25 cellular contexts compared by ENCODE assay signal in genomic region chrY:17067306-17067705, GRCh38.
"Had no signal": no experiment of that assay in that cellular context is flagged by ENCODE, and none has a peak within 500 bp of the region (broad histone marks: within the 10 kb centered on the region; RNA-seq: fewer than 3 reads in every experiment).

No MANE protein-coding gene starts in this region.

- H3K9me3 ChIP-seq: adrenal gland, gastroesophageal sphincter, heart right ventricle, mucosa of descending colon, sigmoid colon, thoracic aorta had no signal

- H3K4me3 ChIP-seq: adrenal gland, gastroesophageal sphincter, heart right ventricle, mucosa of descending colon, sigmoid colon, thoracic aorta had no signal

- ATAC-seq: activated CD4-positive, alpha-beta T cell treated with anti-CD3 and anti-CD28 coated beads for 36 hours; activated T-cell treated with anti-CD3 and anti-CD28 coated beads, Interleukin-2, amount 50 U/mL, for 4 hours; esophagus mucosa; gastroesophageal sphincter; heart right ventricle; left colon; mucosa of descending colon had no signal

- H3K27me3 ChIP-seq: adrenal gland, gastroesophageal sphincter, heart right ventricle, sigmoid colon had no signal

- H3K27ac ChIP-seq: gastroesophageal sphincter, heart right ventricle, parathyroid adenoma, sigmoid colon, thoracic aorta had no signal

- H3K36me3 ChIP-seq: adrenal gland, gastroesophageal sphincter, heart right ventricle, sigmoid colon, thoracic aorta had no signal

- H3K4me1 ChIP-seq: adrenal gland, gastroesophageal sphincter, heart right ventricle, parathyroid adenoma, sigmoid colon had no signal

- DNase-seq: activated B cell treated with CpG ODN at 0.5 μM for 24 hours; activated CD4-positive, alpha-beta T cell treated with anti-CD3 and anti-CD28 coated beads for 36 hours; activated CD4-positive, alpha-beta T cell treated with anti-CD3 and anti-CD28 coated beads, Interleukin-2, amount 50 U/mL, for 4 hours; activated CD8-positive, alpha-beta memory T cell treated with anti-CD3 and anti-CD28 coated beads for 24 hours; activated CD8-positive, alpha-beta memory T cell treated with anti-CD3 and anti-CD28 coated beads, Interleukin-2, amount 50 U/mL, for 4 hours; activated naive CD4-positive, alpha-beta T cell; activated T-cell treated with anti-CD3 and anti-CD28 coated beads, Interleukin-2, amount 50 U/mL, for 4 hours; cortex of kidney; endodermal cell; heart right ventricle; islet precursor cell; left colon; mesendoderm; mucosa of descending colon; nephron progenitor cell; nucleus accumbens; sigmoid colon; stimulated activated CD4-positive, alpha-beta T cell treated with anti-CD3 and anti-CD28 coated beads, Interleukin-4, amount 100 ng/mL, for 24 hours; stimulated activated naive CD4-positive, alpha-beta T cell treated with Interleukin-2 at 50 U/mL for 16 hours; T-helper 1 cell had no signal
